ENCODE assay signal across 14 cellular contexts in genomic region chr19:15430526-15431120, GRCh38. TPM values are rescaled to one million over a fixed set of nuclear protein-coding genes. Genes with fewer than 3 reads are reported as not detected.
DNase-seq lines count a peak whose midpoint lies in the region; ATAC-seq and TF ChIP-seq lines count a peak whose summit lies in the region.
"Had no signal": no experiment of that assay in that cellular context is flagged by ENCODE, and none has a peak within 500 bp of the region (broad histone marks: within the 10 kb centered on the region; RNA-seq: fewer than 3 reads in every experiment).

No MANE protein-coding gene starts in this region.

- H3K27ac Mint-ChIP-seq in activated naive CD4-positive, alpha-beta T cell treated with anti-CD3 and anti-CD28 coated beads, Interleukin-2, amount 50 U/mL, for 72 hours: peak overlapping the region; percentile 1 to 93

- peaks cover 20% of the 10 kb centered on the region for H3K36me3 ChIP-seq in HAP-1 (replicated peaks)
- H3K36me3 ChIP-seq in mesodermal cell (ENCODE audit: control insufficient read depth, insufficient read depth, low read length): peaks cover 47% of the 10 kb centered on the region
- H3K36me3 ChIP-seq in WERI-Rb-1: peaks cover 57% of the 10 kb centered on the region

- no peak for TF ChIP-seq CTCF in AG04449 (IDR thresholded peaks at IDR 0.05; ENCODE audit: insufficient read depth, low read length, missing control alignments)
- no peak for TF ChIP-seq CTCF in WERI-Rb-1 (IDR thresholded peaks at IDR 0.05; ENCODE audit: low read depth, low read length)

- CTCF ChIA-PET in AG04449 (lab: Yijun Ruan, JAX): interaction anchor here (2.0 to 6.3 kb wide), 2 partner anchors 10 to 125 kb away, joined by 5 to 39 read pairs; partner anchors contain the start of gene AKAP8L

- H3K9me3 ChIP-seq in HAP-1: no peaks in the 10 kb centered on the region
- no peaks in the 10 kb centered on the region for H3K9me3 ChIP-seq in mesodermal cell (ENCODE audit: control insufficient read depth, low read length)
- H3K9me3 ChIP-seq in WERI-Rb-1 (ENCODE audit: severe bottlenecking): no peaks in the 10 kb centered on the region
- H3K9me3 ChIP-seq: transverse colon had no signal

- no peak for ATAC-seq in activated naive CD4-positive, alpha-beta T cell treated with anti-CD3 and anti-CD28 coated beads, Interleukin-2, amount 50 U/mL, for 72 hours

- H3K4me1 ChIP-seq in HAP-1 (peaks cover 6% of the 10 kb centered on the region; the same call in 1 of the 2 replicates), mesodermal cell (ENCODE audit: control insufficient read depth, insufficient read depth, low read length, poor library complexity, severe bottlenecking) (peaks cover 10% of the 10 kb centered on the region)

- no peaks in the 10 kb centered on the region for H3K9me3 Mint-ChIP-seq in activated naive CD4-positive, alpha-beta T cell treated with anti-CD3 and anti-CD28 coated beads, Interleukin-2, amount 50 U/mL, for 72 hours

- peaks cover 27 to 29% of the 10 kb centered on the region in 2 donors for H3K36me3 Mint-ChIP-seq in activated naive CD4-positive, alpha-beta T cell treated with anti-CD3 and anti-CD28 coated beads, Interleukin-2, amount 50 U/mL, for 72 hours

- 92 to 95% methylated on average over 8 to 10 of the region's 10 CpGs for WGBS in mesodermal cell (ENCODE audit: insufficient coverage in 2 of 2), 2 experiments

- H3K27me3 ChIP-seq in HAP-1 (ENCODE audit: low read depth): no peaks in the 10 kb centered on the region
- no peaks in the 10 kb centered on the region for H3K27me3 ChIP-seq in WERI-Rb-1 (ENCODE audit: insufficient read depth, low read depth, severe bottlenecking)
- H3K27me3 ChIP-seq: transverse colon had no signal

- DNase-seq in AG04449 (ENCODE audit: low read depth, low spot score): no peak
- no peak for DNase-seq in HAP-1 (ENCODE audit: low spot score in 2 of 2)
- DNase-seq in activated naive CD4-positive, alpha-beta T cell treated with anti-CD3 and anti-CD28 coated beads, Interleukin-2, amount 50 U/mL, for 72 hours (ENCODE audit: low spot score in 2 of 2): no peak
- DNase-seq in WERI-Rb-1: no peak
- DNase-seq in LoVo (ENCODE audit: low spot score): no peak
- DNase-seq in DMS 273 (lab: John Stamatoyannopoulos, UW; ENCODE audit: unreplicated experiment): no peak
- DNase-seq in stimulated activated CD4-positive, alpha-beta T cell treated with anti-CD3 and anti-CD28 coated beads, Interleukin-2, amount 100 ng/mL, for 48 hours: no peak
- DNase-seq: DMS53; effector CD4-positive, alpha-beta T cell; Kasumi-1; kidney glomerular epithelial cell; OCI-M1; transverse colon had no signal

- peak overlapping the region; percentile 80 for H3K4me3 ChIP-seq in AG04449 (ENCODE audit: low read depth, low read length)
- H3K4me3 ChIP-seq in HAP-1: peak overlapping the region; percentile 83; the same call in 1 of the 2 replicates
- peak overlapping the region; percentile 87 for H3K4me3 ChIP-seq in mesodermal cell (ENCODE audit: extremely low read depth, insufficient read depth, low read length, poor library complexity, severe bottlenecking)
- no peak overlapping the region for H3K4me3 ChIP-seq in WERI-Rb-1 (ENCODE audit: low read depth, low read length)

- in situ Hi-C loops in HAP-1 (cut with MboI; ENCODE audit: low sequenced_read_pairs): no loop called here

- H3K27ac ChIP-seq in mesodermal cell (ENCODE audit: low read depth, low read length, severe bottlenecking): no peak overlapping the region
- H3K27ac ChIP-seq in WERI-Rb-1: no peak overlapping the region
- H3K27ac ChIP-seq: transverse colon had no signal

- POLR2A ChIA-PET in AG04449 (lab: Yijun Ruan, JAX): interaction anchor here (4.4 kb wide), 1 partner anchor 12 kb away, joined by 44 read pairs; the partner anchor contains the start of gene AKAP8L

RNA-seq across cellular contexts. Expression of gene AKAP8L, which starts 11.8 kb away (rescaled TPM):
- total RNA-seq in activated naive CD4-positive, alpha-beta T cell treated with anti-CD3 and anti-CD28 coated beads, Interleukin-2, amount 50 U/mL, for 72 hours: 100 to 1,000 TPM in 1 of 2 donors, 10 to 100 TPM in 1; 70.9 to 114 TPM
- 105 TPM for polyA plus RNA-seq in mesodermal cell (2013, experiment 1 of 2)
- 91.0 TPM for polyA plus RNA-seq in mesodermal cell (2013, experiment 2 of 2)

RNA-seq across cellular contexts. Expression of gene WIZ, which starts 19.1 kb away (rescaled TPM):
- 10 to 100 TPM; 18.4 to 19.8 TPM for total RNA-seq in activated naive CD4-positive, alpha-beta T cell treated with anti-CD3 and anti-CD28 coated beads, Interleukin-2, amount 50 U/mL, for 72 hours
- 41.4 TPM for polyA plus RNA-seq in mesodermal cell (2013, experiment 1 of 2)
- 34.1 TPM for polyA plus RNA-seq in mesodermal cell (2013, experiment 2 of 2)

RNA-seq across cellular contexts. Expression of gene RASAL3, which starts 33.7 kb away (rescaled TPM):
- 100 to 1,000 TPM in 1 of 2 donors, 10 to 100 TPM in 1; 64.5 to 101 TPM for total RNA-seq in activated naive CD4-positive, alpha-beta T cell treated with anti-CD3 and anti-CD28 coated beads, Interleukin-2, amount 50 U/mL, for 72 hours
- polyA plus RNA-seq in mesodermal cell (2013, experiment 1 of 2): 0.44 TPM
- polyA plus RNA-seq in mesodermal cell (2013, experiment 2 of 2): not detected

RNA-seq across cellular contexts. Expression of gene PGLYRP2, which starts 48.7 kb away (rescaled TPM):
- under 1 TPM; 0.09 to 0.29 TPM for total RNA-seq in activated naive CD4-positive, alpha-beta T cell treated with anti-CD3 and anti-CD28 coated beads, Interleukin-2, amount 50 U/mL, for 72 hours
- not detected for polyA plus RNA-seq in mesodermal cell (2013, experiment 1 of 2)
- polyA plus RNA-seq in mesodermal cell (2013, experiment 2 of 2): not detected
- total RNA-seq: transverse colon had no signal

RNA-seq across cellular contexts. Expression of gene AKAP8, which starts 51.0 kb away (rescaled TPM):
- 10 to 100 TPM; 41.1 to 51.4 TPM for total RNA-seq in activated naive CD4-positive, alpha-beta T cell treated with anti-CD3 and anti-CD28 coated beads, Interleukin-2, amount 50 U/mL, for 72 hours
- 15.3 TPM for polyA plus RNA-seq in mesodermal cell (2013, experiment 1 of 2)
- polyA plus RNA-seq in mesodermal cell (2013, experiment 2 of 2): 12.6 TPM
